ENCODE assay signal across 12 cellular contexts in the genomic region with DNA sequence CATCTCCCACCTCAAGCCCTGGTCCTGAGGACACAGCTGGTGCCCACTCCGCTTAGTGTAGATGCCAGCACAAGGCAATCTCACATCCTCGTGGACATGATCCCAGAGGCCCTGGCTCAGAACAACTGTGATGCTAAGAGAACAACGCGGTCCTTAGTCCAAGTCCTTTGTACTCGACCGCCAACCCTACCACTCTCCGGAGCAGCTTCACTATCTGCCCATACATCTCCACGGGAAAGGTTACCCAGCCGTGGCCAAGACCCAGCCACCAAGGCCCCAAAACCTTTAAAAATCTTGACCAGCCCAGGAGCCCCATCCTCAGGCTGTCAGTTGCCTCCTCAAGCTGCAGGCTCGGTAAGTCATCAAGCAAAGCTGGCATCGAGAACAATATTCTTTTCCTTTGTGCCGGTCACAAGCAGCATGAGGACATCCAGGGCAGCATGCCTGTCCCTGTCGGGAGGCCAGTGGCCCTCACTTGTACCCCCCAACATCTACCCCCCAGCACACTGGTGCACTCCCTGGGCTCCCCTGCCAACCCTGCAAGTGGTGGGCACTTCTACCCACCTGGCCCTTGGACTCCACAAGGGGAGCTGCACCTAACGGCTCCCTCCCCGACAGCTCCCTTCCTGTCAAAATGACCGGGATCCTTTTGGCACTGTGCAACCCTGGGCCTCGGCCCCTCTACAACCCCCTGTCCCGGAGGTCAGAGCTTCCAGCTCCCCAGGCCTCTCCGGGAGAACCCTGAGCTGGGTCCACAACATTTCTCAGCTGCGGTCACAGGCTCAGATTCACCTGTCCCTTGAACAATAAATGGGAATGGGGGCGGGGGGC. TPM values are rescaled to one million over a fixed set of nuclear protein-coding genes. Genes with fewer than 3 reads are reported as not detected.
DNase-seq lines count a peak whose midpoint lies in the region; ATAC-seq and TF ChIP-seq lines count a peak whose summit lies in the region.
"Had no signal": no experiment of that assay in that cellular context is flagged by ENCODE, and none has a peak within 500 bp of the region (broad histone marks: within the 10 kb centered on the region; RNA-seq: fewer than 3 reads in every experiment).

No MANE protein-coding gene starts in this region.

- DNase-seq in activated naive CD8-positive, alpha-beta T cell treated with anti-CD3 and anti-CD28 coated beads, Interleukin-2, amount 50 U/mL, for 24 hours: no peak
- DNase-seq in esophagus muscularis mucosa (ENCODE audit: extremely low spot score) (no peak), upper lobe of left lung (peak in 1 of 2 donors; percentile 31)
- DNase-seq in stimulated activated CD4-positive, alpha-beta T cell treated with anti-CD3 and anti-CD28 coated beads, Interleukin-1b, Interleukin-23, amount 100 ng/mL, for 48 hours: no peak
- DNase-seq: activated CD4-positive, alpha-beta T cell treated with anti-CD3 and anti-CD28 coated beads for 48 hours; NCI-H1048; occipital lobe had no signal

- no peaks in the 10 kb centered on the region for H3K9me3 Mint-ChIP-seq in activated naive CD8-positive, alpha-beta T cell (ENCODE audit: low read depth)
- no peaks in the 10 kb centered on the region for H3K9me3 Mint-ChIP-seq in activated naive CD8-positive, alpha-beta T cell treated with anti-CD3 and anti-CD28 coated beads, Interleukin-2, amount 50 U/mL, for 24 hours

- TF ChIP-seq POLR2A in esophagus muscularis mucosa (IDR thresholded peaks at IDR 0.05; ENCODE audit: low read depth) (no peak), upper lobe of left lung (IDR thresholded peaks at IDR 0.05) (no peak)

- peak overlapping the region; percentile 84 for H3K9ac ChIP-seq in neural cell (ENCODE audit: low read length)

- H3K4me3 ChIP-seq in esophagus muscularis mucosa: peak overlapping the region; percentile 85 to 99 (median 96)
- peak overlapping the region; percentile 95 for H3K4me3 ChIP-seq in neural cell (ENCODE audit: low read length)
- H3K4me3 ChIP-seq in upper lobe of left lung: peak overlapping the region in 1 of 4 donors; percentile 77

- intact Hi-C loops in esophagus muscularis mucosa (cut with DNase I): no loop called here

- H3K27ac Mint-ChIP-seq in activated naive CD8-positive, alpha-beta T cell: no peak overlapping the region
- H3K27ac Mint-ChIP-seq in activated naive CD8-positive, alpha-beta T cell treated with anti-CD3 and anti-CD28 coated beads, Interleukin-2, amount 50 U/mL, for 24 hours: no peak overlapping the region

- H3K4me1 Mint-ChIP-seq in activated naive CD8-positive, alpha-beta T cell (ENCODE audit: low read depth): peaks cover 44% of the 10 kb centered on the region
- peaks cover 15% of the 10 kb centered on the region for H3K4me1 Mint-ChIP-seq in activated naive CD8-positive, alpha-beta T cell treated with anti-CD3 and anti-CD28 coated beads, Interleukin-2, amount 50 U/mL, for 24 hours

- no peaks in the 10 kb centered on the region for H3K9me3 ChIP-seq in esophagus muscularis mucosa
- H3K9me3 ChIP-seq in neural cell (ENCODE audit: low read length): no peaks in the 10 kb centered on the region
- H3K9me3 ChIP-seq in upper lobe of left lung: no peaks in the 10 kb centered on the region
- H3K9me3 ChIP-seq: heart right ventricle had no signal

- no peaks in the 10 kb centered on the region for H3F3A ChIP-seq in neural cell (ENCODE audit: insufficient read depth, low read length, poor library complexity, severe bottlenecking)

- no peaks in the 10 kb centered on the region for H3K27me3 Mint-ChIP-seq in activated naive CD8-positive, alpha-beta T cell
- H3K27me3 Mint-ChIP-seq in activated naive CD8-positive, alpha-beta T cell treated with anti-CD3 and anti-CD28 coated beads, Interleukin-2, amount 50 U/mL, for 24 hours: peaks cover 31% of the 10 kb centered on the region

- no peak for ATAC-seq in activated naive CD8-positive, alpha-beta T cell treated with anti-CD3 and anti-CD28 coated beads, Interleukin-2, amount 50 U/mL, for 24 hours
- ATAC-seq in upper lobe of left lung (ENCODE audit: low FRiP score in 2 of 2) (no peak), GM21367 (IDR thresholded peaks at IDR 0.05; ENCODE audit: unreplicated experiment) (no peak), HG03354 (IDR thresholded peaks at IDR 0.05; ENCODE audit: poor library complexity, severe bottlenecking, unreplicated experiment) (no peak)
- ATAC-seq: heart right ventricle had no signal

- peaks cover 49% of the 10 kb centered on the region for H3K79me2 ChIP-seq in neural cell (replicated peaks; ENCODE audit: insufficient read depth, low read length)

- no peak for TF ChIP-seq RAD21 in neural cell (conservative IDR thresholded peaks at IDR 0.05)

- H2AFZ ChIP-seq in neural cell (ENCODE audit: low read depth, low read length): no peak overlapping the region

- no peak for TF ChIP-seq CTCF in esophagus muscularis mucosa (IDR thresholded peaks at IDR 0.05)
- no peak for TF ChIP-seq CTCF in neural cell (IDR thresholded peaks at IDR 0.05; ENCODE audit: poor library complexity, severe bottlenecking)
- TF ChIP-seq CTCF in upper lobe of left lung (IDR thresholded peaks at IDR 0.05): no peak

- H3K4me2 ChIP-seq in neural cell (ENCODE audit: low read length): peak overlapping the region; percentile 70

- H3K36me3 Mint-ChIP-seq in activated naive CD8-positive, alpha-beta T cell: no peaks in the 10 kb centered on the region
- no peaks in the 10 kb centered on the region for H3K36me3 Mint-ChIP-seq in activated naive CD8-positive, alpha-beta T cell treated with anti-CD3 and anti-CD28 coated beads, Interleukin-2, amount 50 U/mL, for 24 hours (ENCODE audit: low read depth)

- H3K9me2 ChIP-seq in neural cell (ENCODE audit: insufficient read depth, low read length): no peaks in the 10 kb centered on the region

- 74% methylated on average over 16 of the region's 21 CpGs for WGBS in esophagus muscularis mucosa
- WGBS in upper lobe of left lung, 2 donors: 73 to 79% methylated on average over 11 to 19 of the region's 21 CpGs

- no peaks in the 10 kb centered on the region for H4K20me1 ChIP-seq in neural cell (ENCODE audit: insufficient read depth)

- no peaks in the 10 kb centered on the region for H3K27me3 ChIP-seq in esophagus muscularis mucosa
- no peaks in the 10 kb centered on the region for H3K27me3 ChIP-seq in neural cell (ENCODE audit: insufficient read depth, low read depth, low read length)
- H3K27me3 ChIP-seq in upper lobe of left lung: no peaks in the 10 kb centered on the region

- H3K27ac ChIP-seq in esophagus muscularis mucosa (replicated peaks in 1 of 4) (peak overlapping the region; percentile 86 to 94 (median 88)), neural cell (ENCODE audit: low read length) (no peak overlapping the region), upper lobe of left lung (peak overlapping the region; percentile 15 to 81 (median 52))

- H3K4me1 ChIP-seq in esophagus muscularis mucosa: peaks cover 65 to 85% (median 77%) of the 10 kb centered on the region in 4 donors
- H3K4me1 ChIP-seq in upper lobe of left lung: peaks cover 52 to 80% (median 62%) of the 10 kb centered on the region in 4 donors

- H3K36me3 ChIP-seq in esophagus muscularis mucosa (peaks cover 0 to 2% (median 0%) of the 10 kb centered on the region in 4 donors), neural cell (ENCODE audit: insufficient read depth, low read length) (no peaks in the 10 kb centered on the region), upper lobe of left lung (no peaks in the 10 kb centered on the region)

- TF ChIP-seq EP300 in esophagus muscularis mucosa (IDR thresholded peaks at IDR 0.05) (no peak), neural cell (conservative IDR thresholded peaks at IDR 0.05; ENCODE audit: poor library complexity, severe bottlenecking) (no peak), upper lobe of left lung (IDR thresholded peaks at IDR 0.05) (no peak)

- peak overlapping the region; percentile 62 for H3K4me3 Mint-ChIP-seq in activated naive CD8-positive, alpha-beta T cell
- no peak overlapping the region for H3K4me3 Mint-ChIP-seq in activated naive CD8-positive, alpha-beta T cell treated with anti-CD3 and anti-CD28 coated beads, Interleukin-2, amount 50 U/mL, for 24 hours

TF ChIP-seq in neural cell, 6 proteins besides CTCF, POLR2A, EP300 and RAD21:
- TF ChIP-seq MXI1 (conservative IDR thresholded peaks at IDR 0.05; ENCODE audit: poor library complexity, severe bottlenecking): no peak
- TF ChIP-seq POLR2AphosphoS5 (IDR thresholded peaks at IDR 0.05): no peak
- no peak for TF ChIP-seq TAF1 (IDR thresholded peaks at IDR 0.05; ENCODE audit: low read depth)
- TF ChIP-seq EZH2 (IDR thresholded peaks at IDR 0.05; ENCODE audit: borderline replicate concordance, insufficient read depth, low read length, poor library complexity, severe bottlenecking): no peak
- TF ChIP-seq, protein P1, sequence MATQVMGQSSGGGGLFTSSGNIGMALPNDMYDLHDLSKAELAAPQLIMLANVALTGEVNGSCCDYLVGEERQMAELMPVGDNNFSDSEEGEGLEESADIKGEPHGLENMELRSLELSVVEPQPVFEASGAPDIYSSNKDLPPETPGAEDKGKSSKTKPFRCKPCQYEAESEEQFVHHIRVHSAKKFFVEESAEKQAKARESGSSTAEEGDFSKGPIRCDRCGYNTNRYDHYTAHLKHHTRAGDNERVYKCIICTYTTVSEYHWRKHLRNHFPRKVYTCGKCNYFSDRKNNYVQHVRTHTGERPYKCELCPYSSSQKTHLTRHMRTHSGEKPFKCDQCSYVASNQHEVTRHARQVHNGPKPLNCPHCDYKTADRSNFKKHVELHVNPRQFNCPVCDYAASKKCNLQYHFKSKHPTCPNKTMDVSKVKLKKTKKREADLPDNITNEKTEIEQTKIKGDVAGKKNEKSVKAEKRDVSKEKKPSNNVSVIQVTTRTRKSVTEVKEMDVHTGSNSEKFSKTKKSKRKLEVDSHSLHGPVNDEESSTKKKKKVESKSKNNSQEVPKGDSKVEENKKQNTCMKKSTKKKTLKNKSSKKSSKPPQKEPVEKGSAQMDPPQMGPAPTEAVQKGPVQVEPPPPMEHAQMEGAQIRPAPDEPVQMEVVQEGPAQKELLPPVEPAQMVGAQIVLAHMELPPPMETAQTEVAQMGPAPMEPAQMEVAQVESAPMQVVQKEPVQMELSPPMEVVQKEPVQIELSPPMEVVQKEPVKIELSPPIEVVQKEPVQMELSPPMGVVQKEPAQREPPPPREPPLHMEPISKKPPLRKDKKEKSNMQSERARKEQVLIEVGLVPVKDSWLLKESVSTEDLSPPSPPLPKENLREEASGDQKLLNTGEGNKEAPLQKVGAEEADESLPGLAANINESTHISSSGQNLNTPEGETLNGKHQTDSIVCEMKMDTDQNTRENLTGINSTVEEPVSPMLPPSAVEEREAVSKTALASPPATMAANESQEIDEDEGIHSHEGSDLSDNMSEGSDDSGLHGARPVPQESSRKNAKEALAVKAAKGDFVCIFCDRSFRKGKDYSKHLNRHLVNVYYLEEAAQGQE (IDR thresholded peaks at IDR 0.05; ENCODE audit: borderline replicate concordance): no peak
- no peak for TF ChIP-seq SMC3 (conservative IDR thresholded peaks at IDR 0.05; ENCODE audit: poor library complexity)

RNA-seq across cellular contexts. Expression of a gene that starts 2.5 kb away (rescaled TPM):
- total RNA-seq in esophagus muscularis mucosa: 100 to 1,000 TPM in 1 of 4 donors, 10 to 100 TPM in 3; 59.6 to 119 (median 71.7) TPM
- 49.1 and 82.5 TPM in 2 replicates for polyA plus RNA-seq in neural cell
- polyA minus RNA-seq in neural cell: 49.8 and 51.9 TPM in 2 replicates
- 10 to 100 TPM; 23.4 to 66.9 (median 48.3) TPM for total RNA-seq in upper lobe of left lung

RNA-seq across cellular contexts. Expression of a gene that starts 56.0 kb away (rescaled TPM):
- total RNA-seq in esophagus muscularis mucosa (not detected), upper lobe of left lung (not detected)
- not detected in 2 replicates for polyA plus RNA-seq in neural cell
- polyA minus RNA-seq in neural cell: not detected in 2 replicates
- total RNA-seq: heart right ventricle, occipital lobe had no signal
- polyA plus RNA-seq: heart right ventricle had no signal
